9 cellular contexts compared by ENCODE assay signal in genomic region chr6:32692019-32692418, GRCh38. TPM values are rescaled to one million over a fixed set of nuclear protein-coding genes. Genes with fewer than 3 reads are reported as not detected.
DNase-seq lines count a peak whose midpoint lies in the region; ATAC-seq, FAIRE-seq and TF ChIP-seq lines count a peak whose summit lies in the region.
"Had no signal": no experiment of that assay in that cellular context is flagged by ENCODE, and none has a peak within 500 bp of the region (broad histone marks: within the 10 kb centered on the region; RNA-seq: fewer than 3 reads in every experiment).

No MANE protein-coding gene starts in this region.

- peaks cover 4% of the 10 kb centered on the region for H3K9me3 Mint-ChIP-seq in neural progenitor cell

- H2AFZ ChIP-seq in K562 (ENCODE audit: low read depth, low read length) (no peak overlapping the region), neural progenitor cell (replicated peaks) (no peak overlapping the region)

- H3K4me1 ChIP-seq in K562 (replicated peaks in 1 of 2; ENCODE audit: control insufficient read depth in 2 of 2, insufficient read depth in 2 of 2, low read length in 2 of 2) (no peaks in the 10 kb centered on the region), neural progenitor cell (no peaks in the 10 kb centered on the region)

- peak; percentile 51 to 64 for TF ChIP-seq RAD21 in K562 (CRISPR knock-in tag; conservative IDR thresholded peaks at IDR 0.05 in 1 of 2, IDR thresholded peaks at IDR 0.05 in 1 of 2)

- FAIRE-seq in K562 (lab: Jason Lieb, UNC), result peak; percentile 35

- H3K4me3 Mint-ChIP-seq in neural progenitor cell, result no peak overlapping the region

- ATAC-seq in GM18520 (IDR thresholded peaks at IDR 0.05; ENCODE audit: unreplicated experiment) (peak; percentile 47), K562 (peak; percentile 69), GM18861 (IDR thresholded peaks at IDR 0.05; ENCODE audit: unreplicated experiment) (no peak)

- H3K9ac ChIP-seq in K562 (ENCODE audit: insufficient read depth in 1 of 2, low read depth in 2 of 2, low read length in 2 of 2), result no peak overlapping the region
- H3K9ac ChIP-seq in neural progenitor cell, result no peak overlapping the region

- no peak for TF ChIP-seq POLR2A in K562 (conservative IDR thresholded peaks at IDR 0.05)
- no peak for TF ChIP-seq POLR2A in lower leg skin (IDR thresholded peaks at IDR 0.05)

- H3K36me3 ChIP-seq in K562 (ENCODE audit: control insufficient read depth, insufficient read depth, low read length) (no peaks in the 10 kb centered on the region), neural progenitor cell (no peaks in the 10 kb centered on the region)

- peak; percentile 42 to 74 (median 65) for TF ChIP-seq CTCF in K562 (IDR thresholded peaks at IDR 0.05 in 2 of 3, conservative IDR thresholded peaks at IDR 0.05 in 1 of 3; ENCODE audit: insufficient read depth in 2 of 3, low read depth in 1 of 3, low read length in 3 of 3)
- peak; percentile 65 for TF ChIP-seq CTCF in neural progenitor cell (IDR thresholded peaks at IDR 0.05)
- TF ChIP-seq CTCF in lower leg skin (IDR thresholded peaks at IDR 0.05), result no peak

- no peaks in the 10 kb centered on the region for H3K36me3 Mint-ChIP-seq in neural progenitor cell

- no peaks in the 10 kb centered on the region for H3K4me1 Mint-ChIP-seq in neural progenitor cell

- no peaks in the 10 kb centered on the region for H3K27me3 ChIP-seq in K562 (ENCODE audit: control insufficient read depth in 2 of 2, insufficient read depth in 2 of 2, low read length in 2 of 2)
- H3K27me3 ChIP-seq in neural progenitor cell, result no peaks in the 10 kb centered on the region

- TF ChIP-seq EP300 in K562 (IDR thresholded peaks at IDR 0.05; ENCODE audit: low read length), result no peak

- H3K9me1 ChIP-seq in K562 (ENCODE audit: control insufficient read depth, insufficient read depth, low read length), result no peaks in the 10 kb centered on the region

- CTCF ChIA-PET in K562 (lab: Yijun Ruan, JAX; ENCODE audit: low intra/inter-chr PET ratio), result interaction anchor here (1.0 to 1.7 kb wide), 4 partner anchors 184 to 279 kb away, joined by 3 to 9 read pairs (median 4); no protein-coding TSS in a partner anchor

- no peaks in the 10 kb centered on the region for H3F3A ChIP-seq in neural progenitor cell (ENCODE audit: low read depth)

- POLR2A ChIA-PET in K562 (lab: Yijun Ruan, JAX), result no interaction called here

- in situ Hi-C loops in K562 (cut with MboI), result no loop called here

- DNase-seq in SW 1271 (lab: John Stamatoyannopoulos, UW), result peak; percentile 8 to 56
- peak in 2 of 4 experiments; percentile 18 to 45 for DNase-seq in K562 (ENCODE audit: extremely low read depth in 1 of 4, low spot score in 3 of 4)
- DNase-seq in neural progenitor cell (ENCODE audit: low spot score), result peak; percentile 64
- DNase-seq in lower leg skin (ENCODE audit: low spot score in 2 of 2), result no peak
- DNase-seq in NCI-H510A (lab: John Stamatoyannopoulos, UW), result no peak
- no peak for DNase-seq in HuH-7.5 (ENCODE audit: low spot score)

- H3K4me3 ChIP-seq in K562 (no peak overlapping the region), neural progenitor cell (no peak overlapping the region), lower leg skin (ENCODE audit: low read depth, poor library complexity, severe bottlenecking) (no peak overlapping the region)

- H3K4me2 ChIP-seq in K562 (ENCODE audit: insufficient read depth, low read length), result no peak overlapping the region
- no peak overlapping the region for H3K4me2 ChIP-seq in neural progenitor cell

- H3K27ac Mint-ChIP-seq in neural progenitor cell, result no peak overlapping the region

- intact Hi-C loops in K562 (cut with micrococcal nuclease) (no loop called here), lower leg skin (cut with DNase I; ENCODE audit: low total_unique reads) (no loop called here)

- H3K27ac ChIP-seq in K562 (ENCODE audit: extremely low read depth, low read depth, low read length) (no peak overlapping the region), neural progenitor cell (no peak overlapping the region)

- 0% methylated on average over 1 of the region's 1 CpG for WGBS in K562 (ENCODE audit: insufficient coverage, low coverage, missing lambda C conversion rate)
- 0% methylated on average over 1 of the region's 1 CpG for WGBS in lower leg skin, 2 donors

- H3K27me3 Mint-ChIP-seq in neural progenitor cell (ENCODE audit: insufficient read depth, low read depth), result peaks cover 2% of the 10 kb centered on the region

- BruUV-seq in K562 (replicated peaks; lab: Mats Ljungman, UMichigan), result no TSS peak

- H3K79me2 ChIP-seq in K562 (ENCODE audit: control insufficient read depth, insufficient read depth, low read length) (no peaks in the 10 kb centered on the region), neural progenitor cell (ENCODE audit: low read depth) (no peaks in the 10 kb centered on the region)

- H3K9me3 ChIP-seq in K562 (replicated peaks; ENCODE audit: control insufficient read depth, insufficient read depth, low read depth, low read length) (no peaks in the 10 kb centered on the region), neural progenitor cell (ENCODE audit: low read depth) (no peaks in the 10 kb centered on the region)

- no peaks in the 10 kb centered on the region for H4K20me1 ChIP-seq in K562 (replicated peaks; ENCODE audit: control insufficient read depth, insufficient read depth, low read length)
- H4K20me1 ChIP-seq in neural progenitor cell (ENCODE audit: low read depth), result no peaks in the 10 kb centered on the region

TF ChIP-seq in K562, 482 proteins besides CTCF, POLR2A, EP300 and RAD21 (continues in another document):
- TF ChIP-seq SMC3 (conservative IDR thresholded peaks at IDR 0.05; ENCODE audit: insufficient read depth, low read depth, low read length) (peak; percentile 32; the same call in 1 of the 2 replicates), KLF16 (IDR thresholded peaks at IDR 0.05) (no peak)

RNA-seq across cellular contexts. Expression of gene HLA-DQB1, which starts 25.6 kb away (rescaled TPM):
- not detected in 2 replicates for total RNA-seq in K562 (2011; cell fraction: chromatin; rRNA removed; ENCODE audit: low replicate concordance)
- not detected in 2 replicates for total RNA-seq in K562 (2011; cell fraction: nucleolus; rRNA removed)
- total RNA-seq in K562 (2011; cell fraction: nucleoplasm; rRNA removed), result not detected in 2 replicates
- not detected in 2 replicates for total RNA-seq in K562 (2014; rRNA removed)
- total RNA-seq in K562 (2014; rRNA removed; fragmentation: Illumina TruSeq; extraction: Trizol), result not detected in 2 replicates
- total RNA-seq in K562 (2015; rRNA removed; fragmentation: Illumina TruSeq; extraction: Trizol), result not detected in 2 replicates
- 0.29 TPM in 1 of 2 replicates, not detected in the other for total RNA-seq in K562 (2021)
- not detected in 2 replicates for polyA plus RNA-seq in K562 (2011; rRNA removed)
- polyA plus RNA-seq in K562 (2011; cell fraction: cytosol; rRNA removed), result not detected in 2 replicates
- not detected in 2 replicates for polyA plus RNA-seq in K562 (2011; cell fraction: nucleus; rRNA removed)
- not detected in 2 replicates for polyA plus RNA-seq in K562 (2012)
- not detected in 2 replicates for polyA plus RNA-seq in K562 (2014; fragmentation: Illumina TruSeq; extraction: Trizol)
- not detected for polyA plus RNA-seq in K562 (2014; fragmentation: Nextera tagmentation; extraction: Ambion mirVana)
- not detected in 2 replicates for polyA plus RNA-seq in K562 (2014; rRNA removed)
- polyA minus RNA-seq in K562 (2011; rRNA and poly(A)+ RNA removed), result not detected in 2 replicates
- polyA minus RNA-seq in K562 (2011; cell fraction: cytosol; rRNA and poly(A)+ RNA removed), result not detected in 2 replicates
- not detected in 2 replicates for polyA minus RNA-seq in K562 (2011; cell fraction: nucleus; rRNA and poly(A)+ RNA removed)
- total RNA-seq in neural progenitor cell (ENCODE audit: low replicate concordance), result 4.7 and 6.6 TPM in 2 replicates
- 10 to 100 TPM in 1 of 4 donors, 1 to 10 TPM in 2, under 1 TPM in 1; 0.44 to 11.3 (median 4.4) TPM for total RNA-seq in lower leg skin
- total RNA-seq: LHCN-M2 had no signal

RNA-seq across cellular contexts. Expression of gene HLA-DQA2, which starts 49.2 kb away (rescaled TPM):
- not detected in 2 replicates for total RNA-seq in K562 (2011; cell fraction: chromatin; rRNA removed; ENCODE audit: low replicate concordance)
- total RNA-seq in K562 (2011; cell fraction: nucleolus; rRNA removed), result not detected in 2 replicates
- total RNA-seq in K562 (2011; cell fraction: nucleoplasm; rRNA removed), result not detected in 2 replicates
- total RNA-seq in K562 (2014; rRNA removed) (not detected in 2 replicates), K562 (2014; rRNA removed; fragmentation: Illumina TruSeq; extraction: Trizol) (not detected in 2 replicates), K562 (2015; rRNA removed; fragmentation: Illumina TruSeq; extraction: Trizol) (not detected in 2 replicates), K562 (2021) (not detected in 2 replicates), neural progenitor cell (ENCODE audit: low replicate concordance) (not detected in 2 replicates), lower leg skin (1 to 10 TPM; 3.4 to 7.2 (median 5.6) TPM)
- polyA plus RNA-seq in K562 (2011; rRNA removed) (not detected in 2 replicates), K562 (2014; fragmentation: Illumina TruSeq; extraction: Trizol) (not detected in 2 replicates), K562 (2014; fragmentation: Nextera tagmentation; extraction: Ambion mirVana) (not detected), K562 (2014; rRNA removed) (not detected in 2 replicates)
- not detected in 2 replicates for polyA plus RNA-seq in K562 (2011; cell fraction: cytosol; rRNA removed)
- not detected in 2 replicates for polyA plus RNA-seq in K562 (2011; cell fraction: nucleus; rRNA removed)
- polyA plus RNA-seq in K562 (2012), result not detected in 2 replicates
- not detected in 2 replicates for polyA minus RNA-seq in K562 (2011; rRNA and poly(A)+ RNA removed)
- polyA minus RNA-seq in K562 (2011; cell fraction: cytosol; rRNA and poly(A)+ RNA removed), result not detected in 2 replicates
- not detected in 2 replicates for polyA minus RNA-seq in K562 (2011; cell fraction: nucleus; rRNA and poly(A)+ RNA removed)
- total RNA-seq: LHCN-M2 had no signal

RNA-seq across cellular contexts. Expression of gene HLA-DQA1, which starts 54.8 kb away (rescaled TPM):
- not detected in 2 replicates for total RNA-seq in K562 (2011; cell fraction: chromatin; rRNA removed; ENCODE audit: low replicate concordance)
- total RNA-seq in K562 (2011; cell fraction: nucleolus; rRNA removed), result not detected in 2 replicates
- total RNA-seq in K562 (2011; cell fraction: nucleoplasm; rRNA removed), result not detected in 2 replicates
- total RNA-seq in K562 (2014; rRNA removed) (not detected in 2 replicates), K562 (2014; rRNA removed; fragmentation: Illumina TruSeq; extraction: Trizol) (not detected in 2 replicates), K562 (2015; rRNA removed; fragmentation: Illumina TruSeq; extraction: Trizol) (not detected in 2 replicates), K562 (2021) (0.49 TPM in 2 replicates), neural progenitor cell (ENCODE audit: low replicate concordance) (not detected in 2 replicates), lower leg skin (10 to 100 TPM in 2 of 4 donors, 1 to 10 TPM in 2; 4.7 to 19.8 (median 10.3) TPM)
- polyA plus RNA-seq in K562 (2011; rRNA removed) (not detected in 2 replicates), K562 (2014; fragmentation: Illumina TruSeq; extraction: Trizol) (not detected in 2 replicates), K562 (2014; fragmentation: Nextera tagmentation; extraction: Ambion mirVana) (not detected), K562 (2014; rRNA removed) (0.04 and 0.23 TPM in 2 replicates)
- not detected in 2 replicates for polyA plus RNA-seq in K562 (2011; cell fraction: cytosol; rRNA removed)
- not detected in 2 replicates for polyA plus RNA-seq in K562 (2011; cell fraction: nucleus; rRNA removed)
- polyA plus RNA-seq in K562 (2012), result 0.26 TPM in 1 of 2 replicates, not detected in the other
- polyA minus RNA-seq in K562 (2011; rRNA and poly(A)+ RNA removed), result not detected in 2 replicates
- polyA minus RNA-seq in K562 (2011; cell fraction: cytosol; rRNA and poly(A)+ RNA removed), result not detected in 2 replicates
- polyA minus RNA-seq in K562 (2011; cell fraction: nucleus; rRNA and poly(A)+ RNA removed), result not detected in 2 replicates
- total RNA-seq: LHCN-M2 had no signal

Comparison
In these comparisons a context has a peak if more than half of its experiments do, and no peak if none do; other contexts are left out.
1. DNase-seq: peak in SW 1271 (2 of 2) and neural progenitor cell (single experiment); none in lower leg skin (0 of 2), NCI-H510A (single experiment) and HuH-7.5 (single experiment).
2. CTCF ChIP-seq: peak in K562 (3 of 3) and neural progenitor cell (single experiment); none in lower leg skin (0 of 3).